9 cellular contexts compared by ENCODE assay signal in genomic region chr3:14925729-14926591, GRCh38. TPM values are rescaled to one million over a fixed set of nuclear protein-coding genes. Genes with fewer than 3 reads are reported as not detected.
DNase-seq lines count a peak whose midpoint lies in the region; ATAC-seq and TF ChIP-seq lines count a peak whose summit lies in the region.
"Had no signal": no experiment of that assay in that cellular context is flagged by ENCODE, and none has a peak within 500 bp of the region (broad histone marks: within the 10 kb centered on the region; RNA-seq: fewer than 3 reads in every experiment).

No MANE protein-coding gene starts in this region.

- H3K27ac ChIP-seq in OCI-LY7 (ENCODE audit: low read depth, low read length, poor library complexity, severe bottlenecking), result no peak overlapping the region
- H3K27ac ChIP-seq in coronary artery, result no peak overlapping the region
- no peak overlapping the region for H3K27ac ChIP-seq in lung (ENCODE audit: low read depth in 1 of 2, low read length in 1 of 2)
- H3K27ac ChIP-seq: BLaER1 treated with 17β-estradiol and CSF1 and Interleukin-3, amounts not matched to agents 10 nM and 100 nM had no signal

- H3K9me2 ChIP-seq in OCI-LY7 (ENCODE audit: insufficient read depth, low read length), result no peaks in the 10 kb centered on the region

- no peaks in the 10 kb centered on the region for H3K79me2 ChIP-seq in OCI-LY7 (ENCODE audit: insufficient read depth, low read depth, low read length)

- POLR2A ChIA-PET in OCI-LY7 (lab: Charles Lee), result interaction anchor here (0.5 kb wide), 2 partner anchors 193 to 219 kb away, joined by 4 to 6 read pairs; no protein-coding TSS in a partner anchor

- H3K36me3 ChIP-seq in OCI-LY7 (ENCODE audit: insufficient read depth, low read length), result no peaks in the 10 kb centered on the region
- peaks cover 0 to 24% of the 10 kb centered on the region in 2 donors for H3K36me3 ChIP-seq in lung (ENCODE audit: control insufficient read depth in 2 of 2, insufficient read depth in 2 of 2, low read length in 2 of 2)
- H3K36me3 ChIP-seq: BLaER1 treated with 17β-estradiol and CSF1 and Interleukin-3, amounts not matched to agents 10 nM and 100 nM had no signal

- 73 to 74% methylated on average over 9 of the region's 9 CpGs for WGBS in lung, 2 donors

- TF ChIP-seq CTCF in OCI-LY7 (conservative IDR thresholded peaks at IDR 0.05; ENCODE audit: low read length), result peak; percentile 93
- peak; percentile 61 for TF ChIP-seq CTCF in coronary artery (IDR thresholded peaks at IDR 0.05)
- peak; percentile 47 for TF ChIP-seq CTCF in lung (IDR thresholded peaks at IDR 0.05; ENCODE audit: control extremely low read depth, extremely low read depth)

- peak; percentile 36 for ATAC-seq in lung (ENCODE audit: insufficient read depth, low FRiP score)
- no peak for ATAC-seq in HG03342 (IDR thresholded peaks at IDR 0.05; ENCODE audit: unreplicated experiment)

- H3K4me2 ChIP-seq in OCI-LY7 (ENCODE audit: low read length), result no peak overlapping the region
- H3K4me2 ChIP-seq: BLaER1 treated with 17β-estradiol and CSF1 and Interleukin-3, amounts not matched to agents 10 nM and 100 nM had no signal

- H3K4me1 ChIP-seq in OCI-LY7 (ENCODE audit: insufficient read depth, low read length, poor library complexity, severe bottlenecking) (no peaks in the 10 kb centered on the region), lung (ENCODE audit: control insufficient read depth in 2 of 2, insufficient read depth in 2 of 2, low read length in 2 of 2) (no peaks in the 10 kb centered on the region)

- CTCF ChIA-PET in OCI-LY7 (lab: Charles Lee; ENCODE audit: unreplicated experiment), result interaction anchor here (0.9 to 1.6 kb wide), 2 partner anchors 18 to 125 kb away, joined by 3 to 4 read pairs; no protein-coding TSS in a partner anchor

- intact Hi-C loops in OCI-LY7 (cut with micrococcal nuclease; ENCODE audit: unreplicated experiment), result loop anchor here (5.0 kb wide), 3 partner anchors 81 to 171 kb away; partner anchors contain the start of gene RBSN

- DNase-seq in NCI-H2081 (lab: John Stamatoyannopoulos, UW) (peak; percentile 60), NCI-H2081 treated with DMSO at 0.1 percent for 48 hours (lab: John Stamatoyannopoulos, UW) (no peak), HT1080 (ENCODE audit: low read depth) (peak; percentile 68), OCI-LY7 (ENCODE audit: low spot score) (peak; percentile 71), coronary artery (ENCODE audit: low spot score) (no peak), lung (ENCODE audit: low spot score) (no peak)
- no peak for DNase-seq in stimulated activated CD4-positive, alpha-beta T cell treated with anti-CD3 and anti-CD28 coated beads, Interleukin-12 subunit alpha, Interleukin-12 subunit beta, amount 100 ng/mL, for 4 hours

- H4K20me1 ChIP-seq in OCI-LY7 (ENCODE audit: insufficient read depth, low read length), result no peaks in the 10 kb centered on the region

- H3K9me3 ChIP-seq in OCI-LY7 (ENCODE audit: low read length), result no peaks in the 10 kb centered on the region
- H3K9me3 ChIP-seq in lung (ENCODE audit: control insufficient read depth in 2 of 2, insufficient read depth in 1 of 2, low read length in 1 of 2), result no peaks in the 10 kb centered on the region
- H3K9me3 ChIP-seq: BLaER1 treated with 17β-estradiol and CSF1 and Interleukin-3, amounts not matched to agents 10 nM and 100 nM had no signal

- BruUV-seq in OCI-LY7 (replicated peaks; lab: Mats Ljungman, UMichigan), result no TSS peak

- H3K4me3 ChIP-seq in OCI-LY7 (ENCODE audit: low read depth, low read length, poor library complexity, severe bottlenecking), result no peak overlapping the region
- H3K4me3 ChIP-seq in coronary artery, result no peak overlapping the region
- no peak overlapping the region for H3K4me3 ChIP-seq in lung
- H3K4me3 ChIP-seq: BLaER1 treated with 17β-estradiol and CSF1 and Interleukin-3, amounts not matched to agents 10 nM and 100 nM had no signal

- no peak overlapping the region for H2AFZ ChIP-seq in OCI-LY7 (ENCODE audit: low read length)

- no peaks in the 10 kb centered on the region for H3K27me3 ChIP-seq in lung (ENCODE audit: control insufficient read depth, insufficient read depth)
- H3K27me3 ChIP-seq: BLaER1 treated with 17β-estradiol and CSF1 and Interleukin-3, amounts not matched to agents 10 nM and 100 nM had no signal

RNA-seq across cellular contexts. Expression of gene NR2C2, which starts 21.4 kb away (rescaled TPM):
- total RNA-seq in HT1080 (2014; rRNA removed; shearing (Covaris generic)), result 20.3 and 29.2 TPM in 2 replicates
- 13.0 and 16.7 TPM in 2 replicates for polyA plus RNA-seq in HT1080 (2015; cell fraction: cytosol; rRNA removed)
- 46.2 and 49.9 TPM in 2 replicates for polyA plus RNA-seq in HT1080 (2015; cell fraction: nucleus; rRNA removed)
- 28.0 and 35.9 TPM in 2 replicates for total RNA-seq in OCI-LY7 (2014; rRNA removed; shearing (Covaris generic))
- total RNA-seq in OCI-LY7 (2022), result 62.1 and 62.3 TPM in 2 replicates
- 10 to 100 TPM; 39.3 to 71.0 TPM for total RNA-seq in lung
- 10 to 100 TPM in 1 of 2 donors, 1 to 10 TPM in 1; 9.2 to 10.4 TPM for polyA plus RNA-seq in lung

Comparison
In these comparisons a context has a peak if more than half of its experiments do, and no peak if none do; other contexts are left out.
1. DNase-seq: peak in NCI-H2081 (2 of 2), HT1080 (single experiment) and OCI-LY7 (single experiment); none in NCI-H2081 treated with DMSO at 0.1 percent for 48 hours (single experiment), coronary artery (single experiment), lung (single experiment) and stimulated activated CD4-positive, alpha-beta T cell treated with anti-CD3 and anti-CD28 coated beads, Interleukin-12 subunit alpha, Interleukin-12 subunit beta, amount 100 ng/mL, for 4 hours (single experiment).
2. Peak in every context shown above with its lines, with median percentiles within 50 percentile points of each other: CTCF ChIP-seq.